In the genomic region with DNA sequence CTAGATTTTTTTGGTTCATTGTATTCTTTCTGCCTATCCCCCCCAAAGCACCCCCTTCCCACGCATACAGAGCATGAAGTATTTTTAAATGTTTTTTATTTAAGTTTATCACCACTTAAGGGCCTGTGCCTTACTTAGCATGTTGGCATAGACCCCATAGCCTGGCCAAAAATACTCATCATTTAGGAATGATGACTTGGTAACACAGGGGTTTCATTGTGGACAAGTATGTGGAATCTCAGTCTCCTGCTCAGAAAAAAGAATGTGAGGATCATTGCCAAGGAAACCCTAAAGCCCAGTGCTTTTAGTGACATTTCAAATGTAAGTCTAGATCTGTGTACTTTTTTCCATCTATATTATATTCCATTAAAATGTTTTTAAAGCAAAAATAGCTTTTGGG, we compare ENCODE assay signal across 1 cellular context.
TF ChIP-seq lines count a peak whose summit lies in the region.

No MANE protein-coding gene starts in this region.

TF ChIP-seq in GM23338, 12 proteins besides CTCF, POLR2A, EP300 and RAD21 (continued from another document):
- no peak for TF ChIP-seq ZNF462 (CRISPR knock-in tag; IDR thresholded peaks at IDR 0.05)
- TF ChIP-seq CREB1 (CRISPR knock-in tag; IDR thresholded peaks at IDR 0.05; ENCODE audit: low read depth): no peak
